ENCODE assay signal across 8 cellular contexts in genomic region chr1:67308136-67308535, GRCh38. TPM values are rescaled to one million over a fixed set of nuclear protein-coding genes. Genes with fewer than 3 reads are reported as not detected.
DNase-seq lines count a peak whose midpoint lies in the region; ATAC-seq and TF ChIP-seq lines count a peak whose summit lies in the region.

No MANE protein-coding gene starts in this region.

- no peak overlapping the region for H3K27ac ChIP-seq in parathyroid adenoma

- no peaks in the 10 kb centered on the region for H3K27me3 ChIP-seq in parathyroid adenoma (ENCODE audit: control insufficient read depth, insufficient read depth, low read length)

- peak overlapping the region; percentile 74 to 79 (median 76) for H3K4me3 Mint-ChIP-seq in brain

- DNase-seq in DMS153 treated with DMSO at 0.1 percent for 48 hours (lab: John Stamatoyannopoulos, UW; ENCODE audit: unreplicated experiment) (no peak), GM10248 (ENCODE audit: extremely low spot score) (no peak), germinal center (ENCODE audit: low spot score) (no peak)

- H3K4me1 Mint-ChIP-seq in brain: no peaks in the 10 kb centered on the region

- no peaks in the 10 kb centered on the region for H3K9me3 ChIP-seq in parathyroid adenoma (ENCODE audit: control insufficient read depth, low read length)

- no peak overlapping the region for H3K4me3 ChIP-seq in parathyroid adenoma (ENCODE audit: low read depth, low read length)

- H3K4me1 ChIP-seq in parathyroid adenoma: no peaks in the 10 kb centered on the region

- TF ChIP-seq CTCF in brain (conservative IDR thresholded peaks at IDR 0.05) (no peak), parathyroid adenoma (IDR thresholded peaks at IDR 0.05) (no peak), GM10248 (IDR thresholded peaks at IDR 0.05; ENCODE audit: control extremely low read depth, extremely low read depth, low read depth, missing control alignments) (no peak)

- H3K79me2 ChIP-seq in parathyroid adenoma: no peaks in the 10 kb centered on the region

- H3K4me2 ChIP-seq in parathyroid adenoma (ENCODE audit: low read length): peak overlapping the region; percentile 56

- peak; percentile 38 for ATAC-seq in GM18498 (IDR thresholded peaks at IDR 0.05; ENCODE audit: unreplicated experiment)
- peak; percentile 28 for ATAC-seq in HG02938 (IDR thresholded peaks at IDR 0.05; ENCODE audit: unreplicated experiment)
- no peak for ATAC-seq in HG03520 (IDR thresholded peaks at IDR 0.05; ENCODE audit: unreplicated experiment)

- peaks cover 0 to 2% (median 0%) of the 10 kb centered on the region in 5 experiments for H3K9me3 Mint-ChIP-seq in brain

- H3K27me3 Mint-ChIP-seq in brain: peaks cover 36% of the 10 kb centered on the region

- no peaks in the 10 kb centered on the region for H3K36me3 Mint-ChIP-seq in brain

- no peak overlapping the region for H3K27ac Mint-ChIP-seq in brain

- CTCF ChIA-PET in GM10248 (lab: Yijun Ruan, JAX): interaction anchor here (1.3 to 1.5 kb wide), 3 partner anchors 17 to 25 kb away, joined by 3 to 4 read pairs (median 4); no protein-coding TSS in a partner anchor

- H3K9ac ChIP-seq in parathyroid adenoma: no peak overlapping the region

- POLR2A ChIA-PET in GM10248 (lab: Yijun Ruan, JAX): interaction anchor here (0.6 kb wide), 1 partner anchor 35 kb away, joined by 7 read pairs; no protein-coding TSS in a partner anchor

- no peaks in the 10 kb centered on the region for H3K36me3 ChIP-seq in parathyroid adenoma (ENCODE audit: control insufficient read depth, insufficient read depth, low read length)

- peak overlapping the region; percentile 74 for H2AFZ ChIP-seq in parathyroid adenoma

RNA-seq across cellular contexts. Expression of gene IL12RB2, which starts 0.5 kb away (rescaled TPM):
- polyA plus RNA-seq in brain (ENCODE audit: insufficient read depth, low read depth, low replicate concordance): 0.51 TPM
